In genomic region chr2:82656370-82656769, GRCh38 we compare ENCODE assay signal across 27 cellular contexts.
"Had no signal": no experiment of that assay in that cellular context is flagged by ENCODE, and none has a peak within 500 bp of the region (broad histone marks: within the 10 kb centered on the region; RNA-seq: fewer than 3 reads in every experiment).

No MANE protein-coding gene starts in this region.

- ATAC-seq: activated CD4-positive, alpha-beta T cell treated with anti-CD3 and anti-CD28 coated beads for 36 hours; activated CD8-positive, alpha-beta T cell treated with anti-CD3 and anti-CD28 coated beads, Interleukin-2, amount 10 ng/mL, durations not matched to agents 7 days and 5 days; activated T-cell treated with anti-CD3 and anti-CD28 coated beads, Interleukin-2, amount 50 U/mL, for 72 hours; body of pancreas; effector memory CD8-positive, alpha-beta T cell; T-helper 17 cell had no signal

- DNase-seq: activated CD4-positive, alpha-beta memory T cell treated with anti-CD3 and anti-CD28 coated beads for 36 hours; activated CD4-positive, alpha-beta T cell treated with anti-CD3 and anti-CD28 coated beads for 36 hours; activated CD4-positive, alpha-beta T cell treated with anti-CD3 and anti-CD28 coated beads, Interleukin-2, amount 10 ng/mL, durations not matched to agents 24 days and 14 days; activated CD4-positive, CD25-positive, alpha-beta regulatory T cell; activated CD4-positive, CD25-positive, alpha-beta regulatory T cell treated with anti-CD3 and anti-CD28 coated beads, Interleukin-2, amount 50 U/mL, for 72 hours; activated CD8-positive, alpha-beta memory T cell treated with anti-CD3 and anti-CD28 coated beads, Interleukin-2, amount 50 U/mL, for 48 hours; activated CD8-positive, alpha-beta T cell treated with anti-CD3 and anti-CD28 coated beads, Interleukin-2, amount 10 ng/mL, durations not matched to agents 7 days and 5 days; activated gamma-delta T cell; activated naive CD4-positive, alpha-beta T cell; activated naive CD4-positive, alpha-beta T cell treated with anti-CD3 and anti-CD28 coated beads, Interleukin-2, amount 10 ng/mL, durations not matched to agents 7 days and 5 days; activated T-cell treated with anti-CD3 and anti-CD28 coated beads for 4 hours; activated T-cell treated with anti-CD3 and anti-CD28 coated beads, Interleukin-2, amount 50 U/mL, for 24 hours; activated T-cell treated with anti-CD3 and anti-CD28 coated beads, Interleukin-2, amount 50 U/mL, for 72 hours; amygdala; aorta; body of pancreas; caudate nucleus; cortex of kidney; dermis blood vessel endothelial cell; effector CD4-positive, alpha-beta T cell; effector memory CD8-positive, alpha-beta T cell; esophagus squamous epithelium; foreskin fibroblast; head of caudate nucleus; T-helper 1 cell; T-helper 17 cell; T1000 had no signal
